ENCODE assay signal across 8 cellular contexts in the genomic region with DNA sequence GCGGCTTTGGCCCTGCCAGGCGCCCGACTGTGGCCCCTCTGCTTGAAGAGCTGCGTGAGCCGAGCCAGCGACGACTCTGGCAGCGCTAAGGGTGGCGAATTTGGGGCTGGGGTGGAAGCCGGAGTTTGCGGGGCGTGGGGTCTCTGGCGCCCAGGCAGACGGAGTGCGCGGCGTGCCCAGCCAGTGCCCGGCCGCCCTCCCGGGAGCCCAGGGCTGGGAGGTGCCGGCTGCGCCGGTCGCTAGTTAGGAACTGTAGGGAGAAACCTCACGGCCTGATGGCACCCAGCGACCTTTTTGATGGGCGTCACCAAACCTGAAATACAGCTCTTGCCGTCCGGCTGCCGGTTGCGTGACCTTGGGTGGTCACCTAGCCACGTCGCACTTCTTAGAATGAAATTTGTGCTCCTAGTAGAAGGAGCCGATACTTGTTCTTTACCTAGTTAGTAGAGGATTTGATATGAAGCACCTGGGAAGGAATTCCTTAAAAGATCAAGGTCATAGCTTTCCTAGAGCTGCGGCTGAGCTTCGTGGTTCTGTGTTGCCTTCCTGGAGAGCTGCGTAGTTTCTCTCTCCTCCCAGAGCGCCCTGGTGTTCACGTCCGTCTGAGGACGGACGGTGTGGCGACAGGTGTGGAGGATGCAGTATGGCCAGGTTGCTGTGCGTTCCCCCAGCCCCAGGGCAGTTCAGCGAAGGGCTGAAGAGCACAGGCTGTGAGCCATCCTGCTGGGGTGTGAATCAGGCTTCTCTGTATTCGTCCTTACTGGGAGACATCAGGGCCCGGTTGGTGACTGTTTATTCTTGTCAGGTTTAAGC. TPM values are rescaled to one million over a fixed set of nuclear protein-coding genes. Genes with fewer than 3 reads are reported as not detected.
DNase-seq lines count a peak whose midpoint lies in the region; ATAC-seq and TF ChIP-seq lines count a peak whose summit lies in the region.

No MANE protein-coding gene starts in this region.

- peak overlapping the region; percentile 93 for H3K4me2 ChIP-seq in DND-41 (ENCODE audit: insufficient read depth, low read length)
- peak overlapping the region; percentile 100 for H3K4me2 ChIP-seq in H9 (ENCODE audit: insufficient read depth, insufficient read length, low read length)
- H3K4me2 ChIP-seq in trophoblast cell (ENCODE audit: low read length), result peak overlapping the region; percentile 67

- peak overlapping the region; percentile 80; the same call in 1 of the 2 replicates for H3K14ac ChIP-seq in H9 (ENCODE audit: insufficient read depth, low read length)
- peak overlapping the region; percentile 99 for H3K14ac ChIP-seq in trophoblast cell (ENCODE audit: low read length)

- H2AFZ ChIP-seq in DND-41 (ENCODE audit: low read depth, low read length) (peak overlapping the region; percentile 92), H9 (ENCODE audit: low read length) (no peak overlapping the region), trophoblast cell (ENCODE audit: insufficient read depth, low read length, poor library complexity) (peak overlapping the region; percentile 99)

- H2BK5ac ChIP-seq in H9 (ENCODE audit: insufficient read length, low read length), result peak overlapping the region; percentile 33
- H2BK5ac ChIP-seq in trophoblast cell (ENCODE audit: low read depth, low read length, poor library complexity), result peak overlapping the region; percentile 64

- H2BK20ac ChIP-seq in H9 (ENCODE audit: low read depth, low read length, poor library complexity, severe bottlenecking), result no peak overlapping the region

- H3K4me1 ChIP-seq in DND-41 (ENCODE audit: insufficient read depth, low read length), result peaks cover 37% of the 10 kb centered on the region
- no peaks in the 10 kb centered on the region; the same call in 1 of the 2 replicates for H3K4me1 ChIP-seq in H9 (ENCODE audit: insufficient read depth, low read length)
- peaks cover 8 to 12% of the 10 kb centered on the region in 2 experiments for H3K4me1 ChIP-seq in trophoblast cell (ENCODE audit: control insufficient read depth in 1 of 2, insufficient read depth in 2 of 2, low read length in 2 of 2)

- H2BK120ac ChIP-seq in H9 (ENCODE audit: low read depth, low read length, poor library complexity, severe bottlenecking) (no peak overlapping the region), trophoblast cell (ENCODE audit: insufficient read depth, low read length, poor library complexity) (peak overlapping the region; percentile 85)

- no peak overlapping the region for H3K23ac ChIP-seq in H9 (ENCODE audit: insufficient read length, low read depth, low read length)
- no peak overlapping the region for H3K23ac ChIP-seq in trophoblast cell (ENCODE audit: low read length)

- H3K79me1 ChIP-seq in H9 (ENCODE audit: insufficient read depth, low read depth, low read length, poor library complexity, severe bottlenecking) (peaks cover 15% of the 10 kb centered on the region), trophoblast cell (ENCODE audit: low read length) (peaks cover 12% of the 10 kb centered on the region)

- no peak overlapping the region for H3K56ac ChIP-seq in H9 (ENCODE audit: insufficient read length, low read depth, low read length)

- no peaks in the 10 kb centered on the region for H3K27me3 ChIP-seq in DND-41 (ENCODE audit: insufficient read depth, low read length, poor library complexity)
- H3K27me3 ChIP-seq in H9 (ENCODE audit: insufficient read depth, low read length), result no peaks in the 10 kb centered on the region
- H3K27me3 ChIP-seq in trophoblast cell (ENCODE audit: insufficient read depth, low read length), result no peaks in the 10 kb centered on the region

- H3K27me3 Mint-ChIP-seq in H9 (ENCODE audit: low read depth) (peaks cover 17% of the 10 kb centered on the region), T-cell (no peaks in the 10 kb centered on the region)

- H3K36me3 Mint-ChIP-seq in H9 (ENCODE audit: insufficient read depth in 1 of 3, low read depth in 3 of 3), result peaks cover 0 to 15% (median 14%) of the 10 kb centered on the region in 3 experiments; a peak in 6 of 7 replicates
- no peaks in the 10 kb centered on the region for H3K36me3 Mint-ChIP-seq in T-cell

- H4K91ac ChIP-seq in H9 (ENCODE audit: insufficient read length, low read depth, low read length) (no peak overlapping the region), trophoblast cell (ENCODE audit: low read depth, low read length) (peak overlapping the region; percentile 97)

- H2BK12ac ChIP-seq in H9 (ENCODE audit: insufficient read length, low read depth, low read length), result no peak overlapping the region
- peak overlapping the region; percentile 47 for H2BK12ac ChIP-seq in trophoblast cell (ENCODE audit: low read length)

- peaks cover 45% of the 10 kb centered on the region for H4K20me1 ChIP-seq in DND-41 (ENCODE audit: insufficient read depth, low read length)
- no peaks in the 10 kb centered on the region for H4K20me1 ChIP-seq in H9 (ENCODE audit: control insufficient read depth, insufficient read depth, insufficient read length)

- H3K79me2 ChIP-seq in DND-41 (ENCODE audit: insufficient read depth, low read length) (peaks cover 64% of the 10 kb centered on the region), H9 (ENCODE audit: insufficient read depth, low read length) (peaks cover 44% of the 10 kb centered on the region; the same call in 1 of the 2 replicates), trophoblast cell (ENCODE audit: control insufficient read depth, insufficient read depth, low read length, poor library complexity) (peaks cover 42% of the 10 kb centered on the region)

- no CpG with 5 or more reads among the region's 47 CpGs for WGBS in H9 (ENCODE audit: extremely low coverage, insufficient read length, low lambda C conversion rate)
- no CpG with 5 or more reads among the region's 47 CpGs for WGBS in trophoblast cell (ENCODE audit: extremely low coverage, insufficient coverage, insufficient read length)

- H3K4me3 Mint-ChIP-seq in H9 (peak overlapping the region; percentile 89 to 98), T-cell (peak overlapping the region; percentile 87 to 95 (median 91))

- H4K8ac ChIP-seq in H9 (replicated peaks; ENCODE audit: insufficient read length, low read depth, low read length), result no peak overlapping the region
- peak overlapping the region; percentile 97 for H4K8ac ChIP-seq in trophoblast cell (ENCODE audit: low read depth, low read length)

- H3K23me2 ChIP-seq in H9 (ENCODE audit: insufficient read length, low read depth, low read length, poor library complexity, severe bottlenecking), result peaks cover 9% of the 10 kb centered on the region

- H3K4me1 Mint-ChIP-seq in H9 (peaks cover 27 to 37% of the 10 kb centered on the region in 2 experiments), T-cell (peaks cover 31 to 54% (median 48%) of the 10 kb centered on the region in 3 donors)

- DNase-seq in DND-41 (no peak), H9 (no peak), T-cell (peak in 3 of 34 experiments; percentile 7 to 23 (median 18)), fibroblast of pulmonary artery (ENCODE audit: low read depth) (no peak), trophoblast cell (peak; percentile 66 to 77), C1 segment of cervical spinal cord (lab: John Stamatoyannopoulos, UW) (no peak), NCI-H2171 treated with DMSO at 0.1 percent for 48 hours (lab: John Stamatoyannopoulos, UW) (no peak)

- no peak overlapping the region for H3K4ac ChIP-seq in H9 (ENCODE audit: low read depth, low read length)
- H3K4ac ChIP-seq in trophoblast cell (ENCODE audit: low read depth, low read length), result peak overlapping the region; percentile 98

- no peak overlapping the region for H4K5ac ChIP-seq in H9 (ENCODE audit: insufficient read length, low read depth, low read length)

- peaks cover 13% of the 10 kb centered on the region for H3K9me3 ChIP-seq in DND-41 (ENCODE audit: insufficient read depth, low read length, severe bottlenecking)
- H3K9me3 ChIP-seq in H9 (ENCODE audit: control insufficient read depth, low read depth, low read length), result no peaks in the 10 kb centered on the region
- peaks cover 8% of the 10 kb centered on the region for H3K9me3 ChIP-seq in trophoblast cell (ENCODE audit: insufficient read depth, low read depth, low read length)

- H3K36me3 ChIP-seq in DND-41 (ENCODE audit: insufficient read depth, low read length), result peaks cover 14% of the 10 kb centered on the region
- peaks cover 4 to 12% of the 10 kb centered on the region in 2 experiments for H3K36me3 ChIP-seq in trophoblast cell (ENCODE audit: control insufficient read depth in 1 of 2, insufficient read depth in 2 of 2, low read length in 2 of 2)

- H3K9me3 Mint-ChIP-seq in H9 (peaks cover 10 to 23% of the 10 kb centered on the region in 2 experiments), T-cell (peaks cover 0 to 4% (median 4%) of the 10 kb centered on the region in 3 donors)

- TF ChIP-seq CTCF in DND-41 (IDR thresholded peaks at IDR 0.05; ENCODE audit: borderline replicate concordance, extremely low read depth, low read length, poor library complexity, severe bottlenecking) (no peak), H9 (conservative IDR thresholded peaks at IDR 0.05) (no peak), fibroblast of pulmonary artery (IDR thresholded peaks at IDR 0.05; ENCODE audit: low read length, missing control alignments) (no peak)

- H3K9ac ChIP-seq in DND-41 (ENCODE audit: low read depth, low read length) (peak overlapping the region; percentile 83), H9 (ENCODE audit: extremely low read depth, insufficient read length, low read length) (peak overlapping the region; percentile 97), trophoblast cell (ENCODE audit: low read length) (peak overlapping the region; percentile 99)

- peak overlapping the region; percentile 84 for H3K18ac ChIP-seq in H9 (ENCODE audit: insufficient read length, low read depth, low read length)
- peak overlapping the region; percentile 97 for H3K18ac ChIP-seq in trophoblast cell (ENCODE audit: low read length)

- peak overlapping the region; percentile 87 for H3K27ac ChIP-seq in DND-41 (ENCODE audit: low read length)
- H3K27ac ChIP-seq in H9 (ENCODE audit: insufficient read length, low read depth, low read length), result no peak overlapping the region
- H3K27ac ChIP-seq in trophoblast cell (ENCODE audit: low read depth, low read length), result peak overlapping the region; percentile 63

- H2AK5ac ChIP-seq in H9 (ENCODE audit: insufficient read length, low read length) (no peak overlapping the region), trophoblast cell (ENCODE audit: low read length) (peak overlapping the region; percentile 92)

- no peak overlapping the region for H3T11ph ChIP-seq in H9 (ENCODE audit: low read length)

- peak overlapping the region; percentile 63 to 75; a peak in 3 of 4 replicates for H3K4me3 ChIP-seq in DND-41 (ENCODE audit: low read depth in 1 of 2, low read length in 2 of 2)
- H3K4me3 ChIP-seq in fibroblast of pulmonary artery (replicated peaks; ENCODE audit: low read depth, low read length), result peak overlapping the region; percentile 79
- H3K4me3 ChIP-seq in trophoblast cell (ENCODE audit: low read depth, low read length), result peak overlapping the region; percentile 99

- POLR2A ChIA-PET in T-cell (lab: Charles Lee), result interaction anchor here in 1 of 2 donors (0.7 kb wide), 1 partner anchor 23 kb away, joined by 3 read pairs; no protein-coding TSS in a partner anchor

- H3K27ac Mint-ChIP-seq in H9 (peak overlapping the region in 2 of 3 experiments; percentile 98; a peak in 5 of 7 replicates), T-cell (peak overlapping the region; percentile 85 to 89)

- ATAC-seq in DND-41 (ENCODE audit: insufficient read depth, low read depth), result no peak
- ATAC-seq in T-cell (replicated peaks in 1 of 4), result peak in 1 of 4 experiments; percentile 1
- no peak for ATAC-seq in HG02763 (IDR thresholded peaks at IDR 0.05; ENCODE audit: unreplicated experiment)

- peak overlapping the region; percentile 86 for H4K12ac ChIP-seq in trophoblast cell (ENCODE audit: low read depth, low read length)

- H2BK15ac ChIP-seq in H9 (ENCODE audit: low read depth, low read length), result no peak overlapping the region

- CTCF ChIA-PET in T-cell (lab: Charles Lee), result interaction anchor here in 1 of 2 donors (0.6 to 1.2 kb wide), 2 partner anchors 12 to 89 kb away, joined by 3 read pairs; no protein-coding TSS in a partner anchor

RNA-seq across cellular contexts. Expression of a gene that starts 0.7 kb away (rescaled TPM):
- total RNA-seq in H9 (2021) (85.6 and 89.5 TPM in 2 replicates), T-cell (100 to 1,000 TPM in 2 of 5 donors, 10 to 100 TPM in 3; 62.3 to 114 (median 87.2) TPM)
- polyA plus RNA-seq in trophoblast cell (2013), result 58.8 and 59.3 TPM in 2 replicates

RNA-seq across cellular contexts. Expression of a gene that starts 41.4 kb away (rescaled TPM):
- 128 and 136 TPM in 2 replicates for total RNA-seq in H9 (2021)
- 100 to 1,000 TPM; 185 to 232 (median 207) TPM for total RNA-seq in T-cell
- polyA plus RNA-seq in trophoblast cell (2013), result 76.4 and 79.7 TPM in 2 replicates

RNA-seq across cellular contexts. Expression of a gene that starts 56.6 kb away (rescaled TPM):
- 15.9 and 18.3 TPM in 2 replicates for total RNA-seq in H9 (2021)
- 10 to 100 TPM; 39.9 to 53.7 (median 42.7) TPM for total RNA-seq in T-cell
- polyA plus RNA-seq in trophoblast cell (2013), result 8.1 and 8.5 TPM in 2 replicates

Comparison
In these comparisons a context has a peak if more than half of its experiments do, and no peak if none do; other contexts are left out.
1. DNase-seq: peak in trophoblast cell (2 of 2); none in DND-41 (single experiment), H9 (single experiment), fibroblast of pulmonary artery (single experiment), C1 segment of cervical spinal cord (0 of 14) and NCI-H2171 treated with DMSO at 0.1 percent for 48 hours (single experiment).
2. Peak in every context shown above with its lines, with median percentiles within 50 percentile points of each other: H3K4me2 ChIP-seq, H3K4me3 ChIP-seq and H3K9ac ChIP-seq.